Comparison of ENCODE assay signal across 13 cellular contexts in the genomic region with DNA sequence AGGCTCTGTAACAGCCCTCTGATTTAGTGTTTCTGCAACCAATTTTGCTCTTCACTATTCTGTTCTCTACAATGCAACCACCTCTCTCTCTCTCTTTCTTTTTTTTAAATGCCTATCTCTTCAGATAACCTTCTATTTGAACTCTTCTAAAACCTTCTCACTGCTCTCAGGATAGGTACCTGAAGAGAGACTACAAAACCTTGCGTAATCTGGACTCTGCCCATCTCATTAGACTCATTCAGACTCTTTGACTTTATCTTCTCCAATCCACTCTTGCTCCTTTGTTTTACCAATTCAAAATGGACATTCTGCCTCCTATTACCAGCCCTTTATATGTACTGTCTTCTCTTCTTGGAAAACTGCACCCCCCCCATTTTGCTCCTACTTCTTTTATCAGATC.
DNase-seq lines count a peak whose midpoint lies in the region; ATAC-seq and TF ChIP-seq lines count a peak whose summit lies in the region.
"Had no signal": no experiment of that assay in that cellular context is flagged by ENCODE, and none has a peak within 500 bp of the region (broad histone marks: within the 10 kb centered on the region; RNA-seq: fewer than 3 reads in every experiment).

No MANE protein-coding gene starts in this region.

- TF ChIP-seq CTCF in epithelial cell of esophagus (IDR thresholded peaks at IDR 0.05; ENCODE audit: insufficient read depth, low read depth, low read length, missing control alignments) (no peak), osteoblast (IDR thresholded peaks at IDR 0.05; ENCODE audit: extremely low read depth, low read depth, low read length) (no peak)

- H3K4me3 ChIP-seq in right cardiac atrium (ENCODE audit: low read length) (no peak overlapping the region), epithelial cell of esophagus (ENCODE audit: low read length) (no peak overlapping the region), osteoblast (ENCODE audit: insufficient read depth, low read length) (no peak overlapping the region), aorta (ENCODE audit: low read length in 2 of 2) (no peak overlapping the region)
- H3K4me3 ChIP-seq: colonic mucosa had no signal

- no peak overlapping the region for H2AFZ ChIP-seq in osteoblast (ENCODE audit: low read length)

- no peak for DNase-seq in right cardiac atrium
- DNase-seq in left ventricle myocardium superior = no peak
- peak; percentile 19 for DNase-seq in epithelial cell of esophagus (ENCODE audit: low read depth)
- DNase-seq in osteoblast (ENCODE audit: insufficient read length, low spot score, missing footprints) = no peak
- DNase-seq in aorta = no peak
- no peak for DNase-seq in NCI-H187 treated with DMSO at 0.1 percent for 48 hours (lab: John Stamatoyannopoulos, UW)
- no peak for DNase-seq in SHP77 (lab: John Stamatoyannopoulos, UW)
- DNase-seq: colonic mucosa, DMS79, Kasumi-1, NCI-H1930 had no signal

- H3K27ac ChIP-seq in right cardiac atrium (ENCODE audit: low read length) (peak overlapping the region; percentile 71), osteoblast (ENCODE audit: low read depth, low read length) (peak overlapping the region; percentile 96), aorta (ENCODE audit: low read depth in 1 of 2, low read length in 2 of 2) (peak overlapping the region; percentile 49 to 78)

- H3K4me2 ChIP-seq in osteoblast (ENCODE audit: insufficient read depth, low read length) = no peak overlapping the region

- H4K20me1 ChIP-seq in osteoblast (ENCODE audit: insufficient read depth, low read length) = no peaks in the 10 kb centered on the region

- H3K4me1 ChIP-seq in right cardiac atrium (ENCODE audit: control insufficient read depth, insufficient read depth, low read length) (peaks cover 5% of the 10 kb centered on the region), osteoblast (ENCODE audit: insufficient read depth, low read length) (peaks cover 64% of the 10 kb centered on the region), aorta (ENCODE audit: control insufficient read depth in 1 of 2, insufficient read depth in 2 of 2, low read length in 2 of 2) (peaks cover 3 to 11% of the 10 kb centered on the region in 2 donors)
- H3K4me1 ChIP-seq: colonic mucosa had no signal

- H3K79me2 ChIP-seq in osteoblast (ENCODE audit: insufficient read depth, low read length) = no peaks in the 10 kb centered on the region

- H3K36me3 ChIP-seq in osteoblast (ENCODE audit: insufficient read depth, low read length) (peaks cover 8% of the 10 kb centered on the region), aorta (ENCODE audit: control insufficient read depth in 1 of 2, insufficient read depth in 2 of 2, low read length in 1 of 2) (no peaks in the 10 kb centered on the region)
- H3K36me3 ChIP-seq: colonic mucosa had no signal

- intact Hi-C loops in right cardiac atrium (cut with DNase I) (no loop called here), left ventricle myocardium superior (cut with micrococcal nuclease) (no loop called here), aorta (cut with DNase I) (loop anchor here (2.0 to 10.0 kb wide), 4 partner anchors 25 to 285 kb away; no protein-coding TSS in a partner anchor)

- ATAC-seq in right cardiac atrium (no peak), left ventricle myocardium superior (no peak), aorta (ENCODE audit: low FRiP score) (no peak), HG03045 (IDR thresholded peaks at IDR 0.05; ENCODE audit: unreplicated experiment) (no peak)
- ATAC-seq: natural killer cell treated with Interleukin-12 subunit alpha and Interleukin-12 subunit beta and Interleukin-15 and Interleukin-18, amount 100 ng/mL, for 72 hours had no signal

- H3K9me3 ChIP-seq in right cardiac atrium (ENCODE audit: control insufficient read depth, low read length) (no peaks in the 10 kb centered on the region), osteoblast (ENCODE audit: low read depth, low read length) (no peaks in the 10 kb centered on the region), aorta (ENCODE audit: control insufficient read depth, low read length) (no peaks in the 10 kb centered on the region)
- H3K9me3 ChIP-seq: colonic mucosa had no signal

- H3K27me3 ChIP-seq in right cardiac atrium (ENCODE audit: control insufficient read depth, insufficient read depth) (no peaks in the 10 kb centered on the region), osteoblast (ENCODE audit: insufficient read depth, low read length) (no peaks in the 10 kb centered on the region), aorta (ENCODE audit: control insufficient read depth in 1 of 2, insufficient read depth in 2 of 2, low read length in 1 of 2) (no peaks in the 10 kb centered on the region)
- H3K27me3 ChIP-seq: colonic mucosa had no signal

- WGBS in right cardiac atrium = 100% methylated on average over 1 of the region's 1 CpG
- WGBS in aorta, 2 donors = 98 to 100% methylated on average over 1 of the region's 1 CpG

Comparison
In these comparisons a context has a peak if more than half of its experiments do, and no peak if none do; other contexts are left out.
1. intact Hi-C loops: an anchor here in aorta (2.0 to 10.0 kb wide); none called in right cardiac atrium and left ventricle myocardium superior.